ENCODE assay signal across 36 cellular contexts in the genomic region with DNA sequence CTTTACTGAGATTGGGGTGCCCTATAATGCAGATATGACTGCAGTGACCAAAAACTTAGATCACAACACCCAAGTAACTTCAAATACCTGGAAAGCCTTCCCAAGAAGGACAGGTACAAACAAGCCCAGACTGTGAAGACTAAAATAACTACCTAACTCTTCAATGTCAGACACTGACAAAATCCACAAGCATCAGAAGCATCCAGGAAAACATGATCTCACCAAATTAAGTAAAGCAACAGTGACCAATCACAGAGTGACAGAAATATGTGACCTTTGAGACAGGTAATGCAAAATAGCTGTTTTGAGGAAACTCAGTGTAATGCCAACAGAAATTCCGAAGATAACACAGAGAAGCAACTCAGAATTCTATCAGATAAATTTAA. TPM values are rescaled to one million over a fixed set of nuclear protein-coding genes. Genes with fewer than 3 reads are reported as not detected.
"Had no signal": no experiment of that assay in that cellular context is flagged by ENCODE, and none has a peak within 500 bp of the region (broad histone marks: within the 10 kb centered on the region; RNA-seq: fewer than 3 reads in every experiment).

No MANE protein-coding gene starts in this region.

- H3K27me3 ChIP-seq: MG63, Peyer's patch had no signal

- H3K4me1 Mint-ChIP-seq: activated CD4-positive, alpha-beta memory T cell treated with anti-CD3 and anti-CD28 coated beads, Interleukin-2, amount 10 ng/mL, durations not matched to agents 7 days and 5 days; activated CD8-positive, alpha-beta memory T cell treated with anti-CD3 and anti-CD28 coated beads, Interleukin-2, amount 10 ng/mL, durations not matched to agents 7 days and 5 days; activated naive CD8-positive, alpha-beta T cell treated with anti-CD3 and anti-CD28 coated beads for 36 hours had no signal

- ATAC-seq: activated CD8-positive, alpha-beta memory T cell treated with anti-CD3 and anti-CD28 coated beads, Interleukin-2, amount 10 ng/mL, durations not matched to agents 7 days and 5 days; PC-3 had no signal

- DNase-seq: activated CD4-positive, alpha-beta memory T cell treated with anti-CD3 and anti-CD28 coated beads, Interleukin-2, amount 10 ng/mL, durations not matched to agents 7 days and 5 days; activated CD4-positive, alpha-beta T cell treated with anti-CD3 and anti-CD28 coated beads for 1 hour; activated CD4-positive, alpha-beta T cell treated with anti-CD3 and anti-CD28 coated beads for 48 hours; activated CD4-positive, CD25-positive, alpha-beta regulatory T cell; activated CD8-positive, alpha-beta memory T cell treated with anti-CD3 and anti-CD28 coated beads for 24 hours; activated CD8-positive, alpha-beta memory T cell treated with anti-CD3 and anti-CD28 coated beads, Interleukin-2, amount 10 ng/mL, durations not matched to agents 7 days and 5 days; activated CD8-positive, alpha-beta memory T cell treated with anti-CD3 and anti-CD28 coated beads, Interleukin-2, amount 50 U/mL, for 48 hours; activated effector memory CD4-positive, alpha-beta T cell treated with Interleukin-2 at 50 U/mL for 16 hours; activated naive CD4-positive, alpha-beta T cell treated with anti-CD3 and anti-CD28 coated beads, Interleukin-2, amount 50 U/mL, for 16 hours; activated naive CD8-positive, alpha-beta T cell treated with anti-CD3 and anti-CD28 coated beads for 36 hours; activated T-cell treated with anti-CD3 and anti-CD28 coated beads, Interleukin-2, amount 50 U/mL, for 48 hours; amniotic stem cell; aorta; caudate nucleus; Kasumi-1; KG1; MG63; NCI-H1048; NCI-H1105 treated with DMSO at 0.1 percent for 48 hours; NCI-H1436; NCI-H1694; NCI-H2029; NCI-H345; NCI-H524 treated with DMSO at 0.1 percent for 48 hours; NCI-H748 treated with DMSO at 0.1 percent for 48 hours; NK-92 treated with Interleukin-12 subunit alpha and Interleukin-12 subunit beta, amount 100 ng/mL, for 24 hours; PC-3; Peyer's patch; Right ventricle myocardium superior; RPMI8226; SW 1271; T-helper 1 cell; T-helper 2 cell; T1000; WERI-Rb-1 had no signal

- H3K27ac ChIP-seq: Peyer's patch, WERI-Rb-1 had no signal

- H3K9me3 Mint-ChIP-seq: activated CD4-positive, alpha-beta memory T cell treated with anti-CD3 and anti-CD28 coated beads, Interleukin-2, amount 10 ng/mL, durations not matched to agents 7 days and 5 days; activated naive CD8-positive, alpha-beta T cell treated with anti-CD3 and anti-CD28 coated beads for 36 hours had no signal

- H3K4me3 ChIP-seq: MG63, Peyer's patch had no signal

- H3K36me3 ChIP-seq: MG63, Peyer's patch, WERI-Rb-1 had no signal

- H3K9me3 ChIP-seq: MG63, Peyer's patch had no signal

- H3K36me3 Mint-ChIP-seq: activated CD8-positive, alpha-beta memory T cell treated with anti-CD3 and anti-CD28 coated beads, Interleukin-2, amount 10 ng/mL, durations not matched to agents 7 days and 5 days; activated naive CD8-positive, alpha-beta T cell treated with anti-CD3 and anti-CD28 coated beads for 36 hours had no signal

- H3K27ac Mint-ChIP-seq: activated CD4-positive, alpha-beta memory T cell treated with anti-CD3 and anti-CD28 coated beads, Interleukin-2, amount 10 ng/mL, durations not matched to agents 7 days and 5 days; activated CD8-positive, alpha-beta memory T cell treated with anti-CD3 and anti-CD28 coated beads, Interleukin-2, amount 10 ng/mL, durations not matched to agents 7 days and 5 days; activated naive CD8-positive, alpha-beta T cell treated with anti-CD3 and anti-CD28 coated beads for 36 hours had no signal

- H3K4me1 ChIP-seq: Peyer's patch had no signal

- H3K4me3 Mint-ChIP-seq: activated CD4-positive, alpha-beta memory T cell treated with anti-CD3 and anti-CD28 coated beads, Interleukin-2, amount 10 ng/mL, durations not matched to agents 7 days and 5 days; activated CD8-positive, alpha-beta memory T cell treated with anti-CD3 and anti-CD28 coated beads, Interleukin-2, amount 10 ng/mL, durations not matched to agents 7 days and 5 days; activated naive CD8-positive, alpha-beta T cell treated with anti-CD3 and anti-CD28 coated beads for 36 hours had no signal

RNA-seq across cellular contexts. Expression of gene LIN28B, which starts 47.8 kb away (rescaled TPM):
- total RNA-seq: activated CD4-positive, alpha-beta memory T cell treated with anti-CD3 and anti-CD28 coated beads, Interleukin-2, amount 10 ng/mL, durations not matched to agents 7 days and 5 days; activated CD8-positive, alpha-beta memory T cell treated with anti-CD3 and anti-CD28 coated beads, Interleukin-2, amount 10 ng/mL, durations not matched to agents 7 days and 5 days; aorta; NCI-H460; Peyer's patch; Right ventricle myocardium superior had no signal
- polyA plus RNA-seq: aorta had no signal
